Comparison of ENCODE assay signal across 19 cellular contexts in genomic region chr14:101591121-101591520, GRCh38. TPM values are rescaled to one million over a fixed set of nuclear protein-coding genes. Genes with fewer than 3 reads are reported as not detected.
"Had no signal": no experiment of that assay in that cellular context is flagged by ENCODE, and none has a peak within 500 bp of the region (broad histone marks: within the 10 kb centered on the region; RNA-seq: fewer than 3 reads in every experiment).

No MANE protein-coding gene starts in this region.

- H3K9me3 ChIP-seq: gastrocnemius medialis had no signal

- H3K4me1 ChIP-seq: gastrocnemius medialis, left ventricle myocardium inferior had no signal

- H3K4me3 ChIP-seq: gastrocnemius medialis, left ventricle myocardium inferior had no signal

- ATAC-seq: gastrocnemius medialis, natural killer cell, right cardiac atrium, T-cell had no signal

- H3K27ac ChIP-seq: gastrocnemius medialis, left ventricle myocardium inferior, VCaP had no signal

- H3K36me3 ChIP-seq: gastrocnemius medialis, left ventricle myocardium inferior had no signal

- DNase-seq: activated CD4-positive, alpha-beta T cell treated with anti-CD3 and anti-CD28 coated beads for 1 hour; activated CD4-positive, alpha-beta T cell treated with anti-CD3 and anti-CD28 coated beads, Interleukin-2, amount 50 U/mL, for 48 hours; activated naive CD4-positive, alpha-beta T cell; activated naive CD8-positive, alpha-beta T cell treated with anti-CD3 and anti-CD28 coated beads, Interleukin-2, amount 10 ng/mL, durations not matched to agents 7 days and 5 days; activated T-cell treated with anti-CD3 and anti-CD28 coated beads, Interleukin-2, amount 50 U/mL, for 48 hours; anterior cingulate cortex; cerebellar nuclear complex; erythroblast; gastrocnemius medialis; left ventricle myocardium inferior; mesenchymal stem cell; natural killer cell; small intestine; T1000 had no signal

RNA-seq across cellular contexts. Expression of gene DIO3, which starts 29.8 kb away (rescaled TPM):
- total RNA-seq: activated naive CD8-positive, alpha-beta T cell treated with anti-CD3 and anti-CD28 coated beads, Interleukin-2, amount 10 ng/mL, durations not matched to agents 7 days and 5 days; dermis microvascular lymphatic vessel endothelial cell; left ventricle myocardium inferior; natural killer cell; T-cell had no signal
- polyA plus RNA-seq: keratinocyte had no signal
